1 cellular context compared by ENCODE assay signal in the genomic region with DNA sequence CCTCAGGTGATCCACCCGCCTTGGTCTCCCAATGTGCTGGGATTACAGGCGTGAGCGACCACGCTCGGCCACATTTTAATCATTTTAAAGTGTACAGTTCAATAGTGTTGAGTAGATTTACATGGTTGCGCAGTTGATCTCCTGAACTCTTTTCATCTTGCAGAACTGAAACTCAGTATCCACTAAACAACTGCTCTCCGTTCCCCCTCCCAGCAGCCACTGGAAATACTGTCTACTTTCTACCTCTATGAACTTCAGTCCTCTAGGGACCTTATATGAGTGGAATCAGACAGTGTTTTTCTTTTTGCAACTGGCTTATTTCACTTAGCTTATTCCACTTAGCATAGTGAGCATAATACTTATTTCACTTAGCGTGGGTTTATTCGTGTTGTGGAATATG.
TF ChIP-seq lines count a peak whose summit lies in the region.

No MANE protein-coding gene starts in this region.

TF ChIP-seq in endothelial cell of umbilical vein, 7 proteins besides CTCF, POLR2A, EP300 and RAD21 (continued from another document):
- no peak for TF ChIP-seq MYC (IDR thresholded peaks at IDR 0.05; ENCODE audit: low read depth, low read length)
- TF ChIP-seq, protein P1, sequence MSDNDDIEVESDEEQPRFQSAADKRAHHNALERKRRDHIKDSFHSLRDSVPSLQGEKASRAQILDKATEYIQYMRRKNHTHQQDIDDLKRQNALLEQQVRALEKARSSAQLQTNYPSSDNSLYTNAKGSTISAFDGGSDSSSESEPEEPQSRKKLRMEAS (IDR thresholded peaks at IDR 0.05; ENCODE audit: insufficient read depth, insufficient read length) = no peak
